In the genomic region with DNA sequence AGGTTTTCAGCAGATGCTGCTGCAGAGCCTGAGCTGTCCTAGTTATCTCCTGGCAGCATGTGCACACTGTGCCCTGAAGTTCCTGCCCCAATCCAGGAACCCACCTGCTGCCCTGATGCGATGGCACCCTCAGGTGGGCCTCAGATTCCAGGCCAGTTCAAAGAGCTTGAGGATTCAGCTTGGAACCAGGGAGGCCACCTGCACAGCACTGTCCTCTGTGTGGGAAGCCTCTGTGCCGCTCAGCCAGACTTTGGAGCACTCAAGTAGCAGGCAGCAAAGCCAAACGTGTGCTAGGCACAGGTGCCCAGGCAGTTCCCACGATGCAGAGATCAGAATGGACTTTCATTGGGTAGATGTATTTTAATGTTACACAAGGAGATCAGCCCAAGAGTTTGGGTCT, we compare ENCODE assay signal across 14 cellular contexts.
DNase-seq lines count a peak whose midpoint lies in the region; ATAC-seq and TF ChIP-seq lines count a peak whose summit lies in the region.
"Had no signal": no experiment of that assay in that cellular context is flagged by ENCODE, and none has a peak within 500 bp of the region (broad histone marks: within the 10 kb centered on the region; RNA-seq: fewer than 3 reads in every experiment).

No MANE protein-coding gene starts in this region.

- H3K9ac ChIP-seq in mammary epithelial cell (ENCODE audit: insufficient read depth, low read length), result no peak overlapping the region
- H3K9ac ChIP-seq: GM23248 had no signal

- H3K36me3 ChIP-seq in WERI-Rb-1, result no peaks in the 10 kb centered on the region
- H3K36me3 ChIP-seq in osteoblast (ENCODE audit: insufficient read depth, low read length), result no peaks in the 10 kb centered on the region
- no peaks in the 10 kb centered on the region for H3K36me3 ChIP-seq in mammary epithelial cell (ENCODE audit: insufficient read depth, low read length)

- H2AFZ ChIP-seq in osteoblast (ENCODE audit: low read length) (no peak overlapping the region), mammary epithelial cell (ENCODE audit: low read depth, low read length) (no peak overlapping the region)
- H2AFZ ChIP-seq: GM23248 had no signal

- intact Hi-C loops in mammary epithelial cell (cut with micrococcal nuclease), result loop anchor here (10.0 kb wide), 1 partner anchor 292 kb away; the partner anchor contains the start of gene NTNG2

- no peaks in the 10 kb centered on the region for H3K9me3 ChIP-seq in WERI-Rb-1 (ENCODE audit: severe bottlenecking)
- no peaks in the 10 kb centered on the region for H3K9me3 ChIP-seq in osteoblast (ENCODE audit: low read depth, low read length)
- H3K9me3 ChIP-seq in mammary epithelial cell (replicated peaks; ENCODE audit: insufficient read depth, low read length), result no peaks in the 10 kb centered on the region

- H3K36me3 Mint-ChIP-seq in glutamatergic neuron (ENCODE audit: unreplicated experiment), result no peaks in the 10 kb centered on the region
- H3K36me3 Mint-ChIP-seq in stimulated activated effector memory CD8-positive, alpha-beta T cell treated with anti-CD3 and anti-CD28 coated beads, Interleukin-12 subunit alpha, Interleukin-12 subunit beta, amount 100 ng/mL, for 72 hours, result peaks cover 9% of the 10 kb centered on the region
- H3K36me3 Mint-ChIP-seq in activated naive CD8-positive, alpha-beta T cell treated with anti-CD3 and anti-CD28 coated beads for 36 hours, result peaks cover 3% of the 10 kb centered on the region

- peak overlapping the region; percentile 7 for H3K4me3 Mint-ChIP-seq in glutamatergic neuron (ENCODE audit: unreplicated experiment)
- no peak overlapping the region for H3K4me3 Mint-ChIP-seq in stimulated activated effector memory CD8-positive, alpha-beta T cell treated with anti-CD3 and anti-CD28 coated beads, Interleukin-12 subunit alpha, Interleukin-12 subunit beta, amount 100 ng/mL, for 72 hours
- H3K4me3 Mint-ChIP-seq in activated naive CD8-positive, alpha-beta T cell treated with anti-CD3 and anti-CD28 coated beads for 36 hours, result no peak overlapping the region
- H3K4me3 Mint-ChIP-seq: CD4-positive, alpha-beta memory T cell had no signal

- no peak overlapping the region for H3K4me3 ChIP-seq in WERI-Rb-1 (ENCODE audit: low read depth, low read length)
- no peak overlapping the region for H3K4me3 ChIP-seq in osteoblast (ENCODE audit: insufficient read depth, low read length)
- no peak overlapping the region for H3K4me3 ChIP-seq in mammary epithelial cell (replicated peaks in 1 of 3; ENCODE audit: insufficient read depth in 1 of 3, low read depth in 2 of 3, low read length in 3 of 3)
- H3K4me3 ChIP-seq: GM23248 had no signal

- peaks cover 69% of the 10 kb centered on the region for H3K4me1 Mint-ChIP-seq in glutamatergic neuron (ENCODE audit: low read depth, unreplicated experiment)
- peaks cover 20% of the 10 kb centered on the region for H3K4me1 Mint-ChIP-seq in stimulated activated effector memory CD8-positive, alpha-beta T cell treated with anti-CD3 and anti-CD28 coated beads, Interleukin-12 subunit alpha, Interleukin-12 subunit beta, amount 100 ng/mL, for 72 hours
- peaks cover 8% of the 10 kb centered on the region for H3K4me1 Mint-ChIP-seq in activated naive CD8-positive, alpha-beta T cell treated with anti-CD3 and anti-CD28 coated beads for 36 hours

- H3K4me2 ChIP-seq in osteoblast (ENCODE audit: insufficient read depth, low read length), result no peak overlapping the region
- no peak overlapping the region for H3K4me2 ChIP-seq in mammary epithelial cell (ENCODE audit: insufficient read depth, low read depth, low read length)

- in situ Hi-C loops in mammary epithelial cell (cut with MboI; ENCODE audit: low sequenced_read_pairs in 2 of 2), result no loop called here

- DNase-seq in WERI-Rb-1, result no peak
- peak; percentile 10 for DNase-seq in glutamatergic neuron
- DNase-seq in osteoblast (ENCODE audit: insufficient read length, low spot score, missing footprints), result peak; percentile 52
- DNase-seq in stimulated activated effector memory CD8-positive, alpha-beta T cell treated with anti-CD3 and anti-CD28 coated beads, Interleukin-12 subunit alpha, Interleukin-12 subunit beta, amount 100 ng/mL, for 72 hours (ENCODE audit: low spot score in 2 of 2), result no peak
- DNase-seq in activated naive CD4-positive, alpha-beta T cell treated with Interleukin-2 at 50 U/mL for 16 hours, result no peak
- no peak for DNase-seq in activated naive CD8-positive, alpha-beta T cell treated with anti-CD3 and anti-CD28 coated beads for 36 hours
- DNase-seq in mammary epithelial cell, result no peak
- DNase-seq: C1 segment of cervical spinal cord; Calu3; CD4-positive, alpha-beta memory T cell; COR-L47; DND-41; GM23248; HCEC 1CT had no signal

- BruUV-seq in mammary epithelial cell (replicated peaks; lab: Mats Ljungman, UMichigan), result no TSS peak

- no peak for ATAC-seq in stimulated activated effector memory CD8-positive, alpha-beta T cell treated with anti-CD3 and anti-CD28 coated beads, Interleukin-12 subunit alpha, Interleukin-12 subunit beta, amount 100 ng/mL, for 72 hours

- 67% methylated on average over 4 of the region's 4 CpGs for WGBS in mammary epithelial cell (ENCODE audit: low coverage, missing lambda C conversion rate)

- no peaks in the 10 kb centered on the region for H3K27me3 ChIP-seq in WERI-Rb-1 (ENCODE audit: insufficient read depth, low read depth, severe bottlenecking)
- no peaks in the 10 kb centered on the region for H3K27me3 ChIP-seq in osteoblast (ENCODE audit: insufficient read depth, low read length)
- H3K27me3 ChIP-seq in mammary epithelial cell (ENCODE audit: insufficient read depth, low read length), result no peaks in the 10 kb centered on the region

- peaks cover 29% of the 10 kb centered on the region for H3K9me3 Mint-ChIP-seq in glutamatergic neuron (ENCODE audit: unreplicated experiment)
- H3K9me3 Mint-ChIP-seq in stimulated activated effector memory CD8-positive, alpha-beta T cell treated with anti-CD3 and anti-CD28 coated beads, Interleukin-12 subunit alpha, Interleukin-12 subunit beta, amount 100 ng/mL, for 72 hours, result no peaks in the 10 kb centered on the region
- H3K9me3 Mint-ChIP-seq in activated naive CD8-positive, alpha-beta T cell treated with anti-CD3 and anti-CD28 coated beads for 36 hours, result no peaks in the 10 kb centered on the region
- H3K9me3 Mint-ChIP-seq: CD4-positive, alpha-beta memory T cell had no signal

- H3K27ac ChIP-seq in WERI-Rb-1 (peak overlapping the region; percentile 50; the same call in 1 of the 2 replicates), osteoblast (ENCODE audit: low read depth, low read length) (no peak overlapping the region), mammary epithelial cell (ENCODE audit: insufficient read depth, low read depth, low read length) (no peak overlapping the region)
- H3K27ac ChIP-seq: GM23248 had no signal

- dilution Hi-C loops in mammary epithelial cell (cut with HindIII; ENCODE audit: low sequenced_read_pairs), result loop anchor here (5.0 kb wide), 3 partner anchors 65 to 105 kb away; no protein-coding TSS in a partner anchor

- CTCF ChIA-PET in mammary epithelial cell (lab: Charles Lee; ENCODE audit: low non-redundant PET), result no interaction called here

- H3K27me3 Mint-ChIP-seq in glutamatergic neuron (ENCODE audit: unreplicated experiment), result peaks cover 18% of the 10 kb centered on the region
- no peaks in the 10 kb centered on the region for H3K27me3 Mint-ChIP-seq in activated naive CD8-positive, alpha-beta T cell treated with anti-CD3 and anti-CD28 coated beads for 36 hours
- H3K27me3 Mint-ChIP-seq: CD4-positive, alpha-beta memory T cell had no signal

- H3K27ac Mint-ChIP-seq in glutamatergic neuron (ENCODE audit: unreplicated experiment), result peak overlapping the region; percentile 65
- peak overlapping the region; percentile 65 for H3K27ac Mint-ChIP-seq in stimulated activated effector memory CD8-positive, alpha-beta T cell treated with anti-CD3 and anti-CD28 coated beads, Interleukin-12 subunit alpha, Interleukin-12 subunit beta, amount 100 ng/mL, for 72 hours
- no peak overlapping the region for H3K27ac Mint-ChIP-seq in activated naive CD8-positive, alpha-beta T cell treated with anti-CD3 and anti-CD28 coated beads for 36 hours
- H3K27ac Mint-ChIP-seq: CD4-positive, alpha-beta memory T cell had no signal

- H4K20me1 ChIP-seq in osteoblast (ENCODE audit: insufficient read depth, low read length), result peaks cover 44% of the 10 kb centered on the region
- no peaks in the 10 kb centered on the region for H4K20me1 ChIP-seq in mammary epithelial cell (ENCODE audit: insufficient read depth, low read length)

- H3K4me1 ChIP-seq in osteoblast (ENCODE audit: insufficient read depth, low read length) (peaks cover 7% of the 10 kb centered on the region), mammary epithelial cell (ENCODE audit: insufficient read depth, low read length) (no peaks in the 10 kb centered on the region)

- no peak for TF ChIP-seq CTCF in WERI-Rb-1 (IDR thresholded peaks at IDR 0.05; ENCODE audit: low read depth, low read length)
- TF ChIP-seq CTCF in glutamatergic neuron (IDR thresholded peaks at IDR 0.05; ENCODE audit: partially characterized antibody, unreplicated experiment), result no peak
- TF ChIP-seq CTCF in osteoblast (IDR thresholded peaks at IDR 0.05; ENCODE audit: extremely low read depth, low read depth, low read length), result no peak
- no peak for TF ChIP-seq CTCF in mammary epithelial cell (conservative IDR thresholded peaks at IDR 0.05 in 1 of 2, IDR thresholded peaks at IDR 0.05 in 1 of 2; ENCODE audit: extremely low read depth in 1 of 2, insufficient read depth in 1 of 2, low read depth in 1 of 2, low read length in 2 of 2)

- H3K79me2 ChIP-seq in osteoblast (ENCODE audit: insufficient read depth, low read length), result no peaks in the 10 kb centered on the region
- no peaks in the 10 kb centered on the region for H3K79me2 ChIP-seq in mammary epithelial cell (ENCODE audit: insufficient read depth, low read length)

Comparison
In these comparisons a context has a peak if more than half of its experiments do, and no peak if none do; other contexts are left out.
1. DNase-seq: peak in glutamatergic neuron (single experiment) and osteoblast (single experiment); none in WERI-Rb-1 (single experiment), stimulated activated effector memory CD8-positive, alpha-beta T cell treated with anti-CD3 and anti-CD28 coated beads, Interleukin-12 subunit alpha, Interleukin-12 subunit beta, amount 100 ng/mL, for 72 hours (0 of 2), activated naive CD4-positive, alpha-beta T cell treated with Interleukin-2 at 50 U/mL for 16 hours (single experiment), activated naive CD8-positive, alpha-beta T cell treated with anti-CD3 and anti-CD28 coated beads for 36 hours (single experiment) and mammary epithelial cell (single experiment).